29 cellular contexts compared by ENCODE assay signal in genomic region chr21:44834951-44835646, GRCh38. TPM values are rescaled to one million over a fixed set of nuclear protein-coding genes. Genes with fewer than 3 reads are reported as not detected.
A peak's percentile ranks its signal among the peaks of the same experiment; 100 is the strongest.
DNase-seq lines count a peak whose midpoint lies in the region; ATAC-seq, FAIRE-seq and TF ChIP-seq lines count a peak whose summit lies in the region.
"Had no signal": no experiment of that assay in that cellular context is flagged by ENCODE, and none has a peak within 500 bp of the region (broad histone marks: within the 10 kb centered on the region; RNA-seq: fewer than 3 reads in every experiment).

No MANE protein-coding gene starts in this region.

- no peak overlapping the region for H3K4me3 ChIP-seq in HEK293 (ENCODE audit: low read depth, low read length)
- H3K4me3 ChIP-seq in RWPE2 (ENCODE audit: severe bottlenecking) = no peak overlapping the region
- peak overlapping the region in 1 of 2 donors; percentile 57 for H3K4me3 ChIP-seq in neuronal stem cell (ENCODE audit: low read length in 2 of 2)
- no peak overlapping the region for H3K4me3 ChIP-seq in left ventricle myocardium inferior
- H3K4me3 ChIP-seq in GM23338 = no peak overlapping the region
- H3K4me3 ChIP-seq: BLaER1 treated with 17β-estradiol and CSF1 and Interleukin-3, amounts not matched to agents 10 nM and 100 nM; hepatocyte; MG63; right atrium auricular region had no signal

- no peaks in the 10 kb centered on the region for H3K79me2 ChIP-seq in GM23338 (replicated peaks; ENCODE audit: insufficient read depth)
- H3K79me2 ChIP-seq: hepatocyte, parathyroid adenoma had no signal

- intact Hi-C loops in left ventricle myocardium inferior (cut with micrococcal nuclease) = no loop called here

- peaks cover 4% of the 10 kb centered on the region for H3K79me1 ChIP-seq in neuronal stem cell (ENCODE audit: low read depth, low read length)

- no peak overlapping the region for H2AFZ ChIP-seq in neuronal stem cell (ENCODE audit: low read length)
- H2AFZ ChIP-seq in GM23338 = no peak overlapping the region
- H2AFZ ChIP-seq: hepatocyte, parathyroid adenoma had no signal

- CTCF ChIA-PET in HEK293 (lab: Yijun Ruan, JAX) = no interaction called here

- H3K9me2 ChIP-seq in GM23338 (ENCODE audit: insufficient read depth) = no peaks in the 10 kb centered on the region

- peaks cover 8% of the 10 kb centered on the region for H3K36me3 Mint-ChIP-seq in glutamatergic neuron (ENCODE audit: unreplicated experiment)
- H3K36me3 Mint-ChIP-seq in GM23338 (ENCODE audit: low read depth) = no peaks in the 10 kb centered on the region
- H3K36me3 Mint-ChIP-seq: activated naive CD8-positive, alpha-beta T cell had no signal

- DNase-seq in RWPE2 (ENCODE audit: low spot score) (no peak), glutamatergic neuron (no peak), neuronal stem cell (ENCODE audit: low spot score) (no peak), left ventricle myocardium inferior (no peak), GM23338 (ENCODE audit: low spot score) (no peak), D721Med (ENCODE audit: insufficient read length, low spot score) (no peak)
- DNase-seq: activated CD4-positive, alpha-beta T cell treated with anti-CD3 and anti-CD28 coated beads, Interleukin-2, amount 50 U/mL, for 4 hours; activated CD4-positive, CD25-positive, alpha-beta regulatory T cell; anterior cingulate cortex; Caco-2; foreskin melanocyte; KG1; MG63; NCI-H1417 treated with DMSO at 0.1 percent for 48 hours; NCI-H2107; NCI-H446 treated with DMSO at 0.1 percent for 48 hours; Right ventricle myocardium superior; stimulated activated CD4-positive, alpha-beta T cell treated with anti-CD3 and anti-CD28 coated beads, Interleukin-2, amount 100 ng/mL, for 48 hours; T-helper 9 cell; trophoblast cell had no signal

- H3K9me3 ChIP-seq in HEK293 (ENCODE audit: control insufficient read depth, insufficient read depth, low read depth, low read length) (no peaks in the 10 kb centered on the region), RWPE2 (ENCODE audit: severe bottlenecking) (no peaks in the 10 kb centered on the region), neuronal stem cell (replicated peaks in 1 of 2; ENCODE audit: control insufficient read depth in 2 of 2, insufficient read depth in 1 of 2, low read depth in 1 of 2, low read length in 2 of 2) (no peaks in the 10 kb centered on the region), left ventricle myocardium inferior (replicated peaks) (no peaks in the 10 kb centered on the region)
- H3K9me3 ChIP-seq: Caco-2, MG63, right atrium auricular region had no signal

- no peak overlapping the region for H3K14ac ChIP-seq in neuronal stem cell (ENCODE audit: low read length)

- H2BK120ac ChIP-seq in neuronal stem cell (ENCODE audit: low read depth, low read length) = no peak overlapping the region

- H3K36me3 ChIP-seq in HEK293 (ENCODE audit: control insufficient read depth in 2 of 2, insufficient read depth in 1 of 2, low read length in 2 of 2) (no peaks in the 10 kb centered on the region), RWPE2 (ENCODE audit: low read depth) (no peaks in the 10 kb centered on the region), neuronal stem cell (replicated peaks in 1 of 2; ENCODE audit: control insufficient read depth in 2 of 2, insufficient read depth in 2 of 2, low read length in 2 of 2) (no peaks in the 10 kb centered on the region), left ventricle myocardium inferior (no peaks in the 10 kb centered on the region), GM23338 (ENCODE audit: insufficient read depth) (no peaks in the 10 kb centered on the region)
- H3K36me3 ChIP-seq: BLaER1 treated with 17β-estradiol and CSF1 and Interleukin-3, amounts not matched to agents 10 nM and 100 nM; MG63; right atrium auricular region had no signal

- H3K9me3 Mint-ChIP-seq in glutamatergic neuron (ENCODE audit: unreplicated experiment) (peaks cover 3% of the 10 kb centered on the region), GM23338 (no peaks in the 10 kb centered on the region)
- H3K9me3 Mint-ChIP-seq: nephron had no signal

- TF ChIP-seq CTCF in HEK293 (tag by site-specific recombination; IDR thresholded peaks at IDR 0.05) = 0 out of 2 replicates have a peak, but pooled peaks have one; percentile 26
- no peak for TF ChIP-seq CTCF in RWPE2 (IDR thresholded peaks at IDR 0.05; ENCODE audit: poor library complexity, severe bottlenecking)
- TF ChIP-seq CTCF in glutamatergic neuron (IDR thresholded peaks at IDR 0.05; ENCODE audit: partially characterized antibody, unreplicated experiment) = no peak
- TF ChIP-seq CTCF in left ventricle myocardium inferior (IDR thresholded peaks at IDR 0.05; ENCODE audit: borderline replicate concordance) = no peak
- no peak for TF ChIP-seq CTCF in GM23338 (conservative IDR thresholded peaks at IDR 0.05; ENCODE audit: low read depth in 2 of 2)
- no peak for TF ChIP-seq CTCF in D721Med (IDR thresholded peaks at IDR 0.05; ENCODE audit: insufficient read depth, missing control alignments)

- H2BK5ac ChIP-seq in neuronal stem cell (ENCODE audit: low read length) = no peak overlapping the region

- H3K18ac ChIP-seq in neuronal stem cell (ENCODE audit: low read length) = peak overlapping the region; percentile 13

- H3K4me1 ChIP-seq in HEK293 (ENCODE audit: control insufficient read depth, insufficient read depth, low read length) (no peaks in the 10 kb centered on the region), RWPE2 (ENCODE audit: insufficient read depth, poor library complexity, severe bottlenecking) (no peaks in the 10 kb centered on the region), neuronal stem cell (ENCODE audit: control insufficient read depth in 2 of 2, insufficient read depth in 1 of 2, low read depth in 1 of 2, low read length in 2 of 2) (no peaks in the 10 kb centered on the region), left ventricle myocardium inferior (peaks cover 9% of the 10 kb centered on the region), GM23338 (ENCODE audit: insufficient read depth) (no peaks in the 10 kb centered on the region)
- H3K4me1 ChIP-seq: parathyroid adenoma had no signal

- POLR2A ChIA-PET in HEK293 (lab: Yijun Ruan, JAX) = no interaction called here

- H3K27me3 Mint-ChIP-seq in glutamatergic neuron (ENCODE audit: unreplicated experiment) (peaks cover 11% of the 10 kb centered on the region), GM23338 (ENCODE audit: insufficient read depth, low read depth, poor library complexity) (peaks cover 6% of the 10 kb centered on the region)
- H3K27me3 Mint-ChIP-seq: activated naive CD8-positive, alpha-beta T cell had no signal

- no peak for FAIRE-seq in D721Med (lab: Jason Lieb, UNC)
- FAIRE-seq: GM18507 had no signal

- H3K27me3 ChIP-seq in RWPE2 (ENCODE audit: insufficient read depth, poor library complexity, severe bottlenecking) (no peaks in the 10 kb centered on the region), neuronal stem cell (ENCODE audit: control insufficient read depth in 3 of 3, insufficient read depth in 3 of 3, low read depth in 1 of 3, low read length in 3 of 3) (no peaks in the 10 kb centered on the region), left ventricle myocardium inferior (ENCODE audit: low read depth) (no peaks in the 10 kb centered on the region), GM23338 (ENCODE audit: insufficient read depth) (no peaks in the 10 kb centered on the region)
- H3K27me3 ChIP-seq: BLaER1 treated with 17β-estradiol and CSF1 and Interleukin-3, amounts not matched to agents 10 nM and 100 nM; hepatocyte; MG63; right atrium auricular region had no signal

- no peak overlapping the region for H4K91ac ChIP-seq in neuronal stem cell (ENCODE audit: low read depth, low read length, poor library complexity)

- H3K27ac Mint-ChIP-seq in glutamatergic neuron (ENCODE audit: unreplicated experiment) = peak overlapping the region; percentile 22
- no peak overlapping the region for H3K27ac Mint-ChIP-seq in GM23338
- H3K27ac Mint-ChIP-seq: activated naive CD8-positive, alpha-beta T cell; nephron had no signal

- peaks cover 6% of the 10 kb centered on the region for H3K4me1 Mint-ChIP-seq in glutamatergic neuron (ENCODE audit: low read depth, unreplicated experiment)
- H3K4me1 Mint-ChIP-seq in GM23338 = peaks cover 4% of the 10 kb centered on the region
- H3K4me1 Mint-ChIP-seq: nephron had no signal

- no peak overlapping the region for H2AK5ac ChIP-seq in neuronal stem cell (ENCODE audit: low read depth, low read length)

- no peaks in the 10 kb centered on the region for H3F3A ChIP-seq in GM23338 (replicated peaks; ENCODE audit: low read depth)

- no CpG with 5 or more reads among the region's 29 CpGs for whole genome bisulfite sequencing in neuronal stem cell (ENCODE audit: extremely low coverage in 2 of 2, insufficient read length in 2 of 2, insufficient replicate concordance in 1 of 2), 2 donors

- H2BK15ac ChIP-seq in neuronal stem cell (ENCODE audit: low read length) = no peak overlapping the region

- no peak overlapping the region for H3K4me3 Mint-ChIP-seq in glutamatergic neuron (ENCODE audit: unreplicated experiment)
- no peak overlapping the region for H3K4me3 Mint-ChIP-seq in GM23338
- H3K4me3 Mint-ChIP-seq: activated naive CD8-positive, alpha-beta T cell; nephron had no signal

- no peak overlapping the region for H3K9ac ChIP-seq in neuronal stem cell (ENCODE audit: low read depth, low read length, poor library complexity)
- H3K9ac ChIP-seq: BLaER1 treated with 17β-estradiol and CSF1 and Interleukin-3, amounts not matched to agents 10 nM and 100 nM; parathyroid adenoma had no signal

- H3K27ac ChIP-seq in HEK293 (ENCODE audit: extremely low read depth, low read depth, low read length) (no peak overlapping the region), RWPE2 (ENCODE audit: poor library complexity, severe bottlenecking) (no peak overlapping the region), neuronal stem cell (replicated peaks; ENCODE audit: low read length) (no peak overlapping the region), left ventricle myocardium inferior (replicated peaks) (no peak overlapping the region), GM23338 (ENCODE audit: low read depth) (no peak overlapping the region)
- H3K27ac ChIP-seq: BLaER1 treated with 17β-estradiol and CSF1 and Interleukin-3, amounts not matched to agents 10 nM and 100 nM; hepatocyte; parathyroid adenoma; right atrium auricular region had no signal

- H4K8ac ChIP-seq in neuronal stem cell (ENCODE audit: low read depth, low read length) = no peak overlapping the region

- H4K20me1 ChIP-seq in GM23338 (replicated peaks; ENCODE audit: insufficient read depth) = no peaks in the 10 kb centered on the region

- no peak overlapping the region for H3K4me2 ChIP-seq in neuronal stem cell (ENCODE audit: insufficient read depth, low read length, poor library complexity, severe bottlenecking)
- no peak overlapping the region for H3K4me2 ChIP-seq in GM23338
- H3K4me2 ChIP-seq: BLaER1 treated with 17β-estradiol and CSF1 and Interleukin-3, amounts not matched to agents 10 nM and 100 nM; hepatocyte had no signal

- peak overlapping the region; percentile 55 for H3K23ac ChIP-seq in neuronal stem cell (ENCODE audit: low read depth, low read length, poor library complexity)

- ATAC-seq in RWPE2 (ENCODE audit: low read depth) (peak; percentile 22; the same call in 2 of the 3 replicates), GM23338 (no peak)
- ATAC-seq: esophagus mucosa had no signal

- no peak overlapping the region for H2BK12ac ChIP-seq in neuronal stem cell (ENCODE audit: low read length)

- H3K4ac ChIP-seq in neuronal stem cell (ENCODE audit: low read length) = no peak overlapping the region

RNA-seq across cellular contexts. Expression of gene SUMO3, which starts 17.2 kb away (rescaled TPM):
- 63.5 TPM for total RNA-seq in glutamatergic neuron (ENCODE audit: unreplicated experiment)
- 216 TPM for polyA plus RNA-seq in neuronal stem cell (2013, experiment 1 of 2)
- 212 TPM for polyA plus RNA-seq in neuronal stem cell (2013, experiment 2 of 2)
- total RNA-seq in left ventricle myocardium inferior = 75.5 TPM
- 91.9 and 103 TPM in 2 replicates for total RNA-seq in GM23338 (2014; rRNA removed; shearing (Covaris generic))
- 90.6 and 90.8 TPM in 2 replicates for polyA plus RNA-seq in GM23338 (2016; fragmentation: Nextera tagmentation; extraction: Ambion mirVana)

RNA-seq across cellular contexts. Expression of gene UBE2G2, which starts 33.5 kb away (rescaled TPM):
- total RNA-seq in glutamatergic neuron (ENCODE audit: unreplicated experiment) (77.7 TPM), left ventricle myocardium inferior (78.2 TPM)
- polyA plus RNA-seq in neuronal stem cell (2013, experiment 1 of 2) = 48.4 TPM
- 50.1 TPM for polyA plus RNA-seq in neuronal stem cell (2013, experiment 2 of 2)
- 100 and 112 TPM in 2 replicates for total RNA-seq in GM23338 (2014; rRNA removed; shearing (Covaris generic))
- polyA plus RNA-seq in GM23338 (2016; fragmentation: Nextera tagmentation; extraction: Ambion mirVana) = 55.0 and 66.4 TPM in 2 replicates

RNA-seq across cellular contexts. Expression of gene PTTG1IP, which starts 38.4 kb away (rescaled TPM):
- total RNA-seq in glutamatergic neuron (ENCODE audit: unreplicated experiment) (249 TPM), left ventricle myocardium inferior (171 TPM)
- polyA plus RNA-seq in neuronal stem cell (2013, experiment 1 of 2) = 134 TPM
- polyA plus RNA-seq in neuronal stem cell (2013, experiment 2 of 2) = 131 TPM
- 168 and 172 TPM in 2 replicates for total RNA-seq in GM23338 (2014; rRNA removed; shearing (Covaris generic))
- polyA plus RNA-seq in GM23338 (2016; fragmentation: Nextera tagmentation; extraction: Ambion mirVana) = 96.0 and 99.9 TPM in 2 replicates
